28 cellular contexts compared by ENCODE assay signal in the genomic region with DNA sequence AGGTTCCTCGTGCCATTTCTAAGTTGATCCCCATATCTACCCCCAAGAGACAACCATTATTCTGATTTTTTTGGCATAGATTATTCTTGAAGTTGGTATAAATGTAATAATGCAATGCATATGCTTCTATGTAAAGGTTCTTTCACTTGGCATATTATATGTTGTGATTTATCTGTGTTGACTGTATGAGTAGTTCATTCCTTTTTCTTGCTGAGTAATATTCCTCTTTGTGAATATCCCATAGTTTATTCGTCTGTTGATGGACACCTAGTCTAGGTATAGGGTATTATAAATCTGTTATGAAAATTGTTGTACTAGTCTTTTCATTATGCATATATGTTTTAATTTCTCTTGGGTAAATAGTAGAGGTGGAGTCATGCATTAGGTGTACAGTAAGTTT.
"Had no signal": no experiment of that assay in that cellular context is flagged by ENCODE, and none has a peak within 500 bp of the region (broad histone marks: within the 10 kb centered on the region; RNA-seq: fewer than 3 reads in every experiment).

No MANE protein-coding gene starts in this region.

- H3K9ac ChIP-seq: neural progenitor cell, parathyroid adenoma had no signal

- H3K36me3 ChIP-seq: neural progenitor cell, ovary, right lobe of liver, sigmoid colon, stomach, thoracic aorta, thyroid gland, tibial nerve, upper lobe of left lung, vagina had no signal

- H3K4me2 ChIP-seq: neural progenitor cell had no signal

- H3K9me3 ChIP-seq: ovary, psoas muscle, right lobe of liver, sigmoid colon, stomach, thoracic aorta, thyroid gland, tibial nerve, upper lobe of left lung, vagina had no signal

- DNase-seq: natural killer cell; occipital lobe; ovary; posterior cingulate gyrus; psoas muscle; right cardiac atrium; right lobe of liver; sigmoid colon; small intestine; stimulated activated CD4-positive, alpha-beta T cell treated with anti-CD3 and anti-CD28 coated beads, Interleukin-15, amount 100 ng/mL, for 24 hours; stimulated activated CD4-positive, alpha-beta T cell treated with anti-CD3 and anti-CD28 coated beads, Interleukin-2, amount 100 ng/mL, for 24 hours; stimulated activated CD4-positive, alpha-beta T cell treated with anti-CD3 and anti-CD28 coated beads, Interleukin-2, amount 100 ng/mL, for 48 hours; stimulated activated CD4-positive, alpha-beta T cell treated with anti-CD3 and anti-CD28 coated beads, Interleukin-4, amount 100 ng/mL, for 24 hours; stimulated activated naive B cell treated with anti-CD40 and anti-IgM and Interleukin-4, amounts not matched to agents 10 μg/mL and 1 μg/mL and 100 μg/mL, for 72 hours; stimulated activated naive CD4-positive, alpha-beta T cell treated with Interleukin-2 at 50 U/mL for 16 hours; stomach; thyroid gland; trophoblast cell; upper lobe of left lung had no signal

- H3K27ac ChIP-seq: neural progenitor cell, ovary, parathyroid adenoma, psoas muscle, right lobe of liver, sigmoid colon, stomach, thoracic aorta, thyroid gland, tibial nerve, upper lobe of left lung, vagina had no signal

- H3K27me3 Mint-ChIP-seq: progenitor cell of endocrine pancreas; stimulated activated naive B cell treated with anti-CD40 and anti-IgM and Interleukin-4, amounts not matched to agents 10 μg/mL and 1 μg/mL and 100 μg/mL, for 72 hours; stimulated activated naive CD8-positive, alpha-beta T cell treated with anti-CD3 and anti-CD28 coated beads, Interleukin-15, Interleukin-2, amounts not matched to agents 100 ng/mL and 50 ng/mL, for 24 hours had no signal

- H3K36me3 Mint-ChIP-seq: natural killer cell; neural progenitor cell; stimulated activated effector memory CD8-positive, alpha-beta T cell treated with anti-CD3 and anti-CD28 coated beads, Interleukin-12 subunit alpha, Interleukin-12 subunit beta, amount 100 ng/mL, for 72 hours; stimulated activated naive B cell treated with anti-CD40 and anti-IgM and Interleukin-4, amounts not matched to agents 10 μg/mL and 1 μg/mL and 100 μg/mL, for 72 hours had no signal

- H3K27ac Mint-ChIP-seq: natural killer cell; nephron; neural progenitor cell; progenitor cell of endocrine pancreas; stimulated activated effector memory CD8-positive, alpha-beta T cell treated with anti-CD3 and anti-CD28 coated beads, Interleukin-12 subunit alpha, Interleukin-12 subunit beta, amount 100 ng/mL, for 72 hours; stimulated activated naive B cell treated with anti-CD40 and anti-IgM and Interleukin-4, amounts not matched to agents 10 μg/mL and 1 μg/mL and 100 μg/mL, for 72 hours; stimulated activated naive CD8-positive, alpha-beta T cell treated with anti-CD3 and anti-CD28 coated beads, Interleukin-15, Interleukin-2, amounts not matched to agents 100 ng/mL and 50 ng/mL, for 24 hours had no signal

- H3K4me1 ChIP-seq: neural progenitor cell, parathyroid adenoma, psoas muscle, right lobe of liver, sigmoid colon, thyroid gland, tibial nerve, upper lobe of left lung, vagina had no signal

- H3K4me3 Mint-ChIP-seq: natural killer cell; nephron; neural progenitor cell; stimulated activated effector memory CD8-positive, alpha-beta T cell treated with anti-CD3 and anti-CD28 coated beads, Interleukin-12 subunit alpha, Interleukin-12 subunit beta, amount 100 ng/mL, for 72 hours; stimulated activated naive B cell treated with anti-CD40 and anti-IgM and Interleukin-4, amounts not matched to agents 10 μg/mL and 1 μg/mL and 100 μg/mL, for 72 hours; stimulated activated naive CD8-positive, alpha-beta T cell treated with anti-CD3 and anti-CD28 coated beads, Interleukin-15, Interleukin-2, amounts not matched to agents 100 ng/mL and 50 ng/mL, for 24 hours had no signal

- FAIRE-seq: small intestine had no signal

- H3K9me3 Mint-ChIP-seq: natural killer cell; stimulated activated effector memory CD8-positive, alpha-beta T cell treated with anti-CD3 and anti-CD28 coated beads, Interleukin-12 subunit alpha, Interleukin-12 subunit beta, amount 100 ng/mL, for 72 hours; stimulated activated naive B cell treated with anti-CD40 and anti-IgM and Interleukin-4, amounts not matched to agents 10 μg/mL and 1 μg/mL and 100 μg/mL, for 72 hours had no signal

- H3K4me1 Mint-ChIP-seq: nephron, neural progenitor cell had no signal

- H2AFZ ChIP-seq: neural progenitor cell, parathyroid adenoma had no signal

- ATAC-seq: natural killer cell; psoas muscle; right cardiac atrium; right lobe of liver; stimulated activated effector memory CD8-positive, alpha-beta T cell treated with anti-CD3 and anti-CD28 coated beads, Interleukin-12 subunit alpha, Interleukin-12 subunit beta, amount 100 ng/mL, for 72 hours; stimulated activated naive B cell treated with anti-CD40 and anti-IgM and Interleukin-4, amounts not matched to agents 10 μg/mL and 1 μg/mL and 100 μg/mL, for 72 hours had no signal

- H3K4me3 ChIP-seq: neural progenitor cell, ovary, psoas muscle, right lobe of liver, sigmoid colon, stomach, thoracic aorta, thyroid gland, tibial nerve, upper lobe of left lung, vagina had no signal

- H3K27me3 ChIP-seq: neural progenitor cell, ovary, right lobe of liver, sigmoid colon, stomach, thyroid gland, tibial nerve, upper lobe of left lung, vagina had no signal
